In genomic region chr6:62283828-62284411, GRCh38 we compare ENCODE assay signal across 8 cellular contexts. TPM values are rescaled to one million over a fixed set of nuclear protein-coding genes. Genes with fewer than 3 reads are reported as not detected.
A peak's percentile ranks its signal among the peaks of the same experiment; 100 is the strongest.
DNase-seq lines count a peak whose midpoint lies in the region; ATAC-seq and TF ChIP-seq lines count a peak whose summit lies in the region.

No MANE protein-coding gene starts in this region.

- no peak for ATAC-seq in GM18870 (IDR thresholded peaks at IDR 0.05; ENCODE audit: unreplicated experiment)
- no peak for ATAC-seq in HG02763 (IDR thresholded peaks at IDR 0.05; ENCODE audit: unreplicated experiment)

- H3K27me3 Mint-ChIP-seq in endothelial cell (ENCODE audit: unreplicated experiment): no peaks in the 10 kb centered on the region

- peak; percentile 78 for TF ChIP-seq CTCF in endothelial cell (IDR thresholded peaks at IDR 0.05; ENCODE audit: unreplicated experiment)

- H3K9me3 Mint-ChIP-seq in endothelial cell (ENCODE audit: unreplicated experiment): no peaks in the 10 kb centered on the region

- DNase-seq in NCI-H2196 (lab: John Stamatoyannopoulos, UW; ENCODE audit: unreplicated experiment): peak; percentile 19
- no peak for DNase-seq in NCI-H2196 treated with DMSO at 0.1 percent for 48 hours (lab: John Stamatoyannopoulos, UW; ENCODE audit: unreplicated experiment)
- DNase-seq in NCI-H748 treated with DMSO at 0.1 percent for 48 hours (lab: John Stamatoyannopoulos, UW): peak; percentile 86
- peak; percentile 36 for DNase-seq in endothelial cell (ENCODE audit: low spot score)
- DNase-seq in pons (ENCODE audit: low spot score): peak; percentile 84
- no peak for DNase-seq in NCI-H2029 treated with DMSO at 0.1 percent for 48 hours (lab: John Stamatoyannopoulos, UW)

- H3K4me1 Mint-ChIP-seq in endothelial cell (ENCODE audit: unreplicated experiment): no peaks in the 10 kb centered on the region

- H3K36me3 Mint-ChIP-seq in endothelial cell (ENCODE audit: low read depth, unreplicated experiment): no peaks in the 10 kb centered on the region

- no peak overlapping the region for H3K27ac Mint-ChIP-seq in endothelial cell (ENCODE audit: unreplicated experiment)

- H3K4me3 Mint-ChIP-seq in endothelial cell (ENCODE audit: unreplicated experiment): no peak overlapping the region

RNA-seq across cellular contexts. Expression of gene KHDRBS2, which starts 2.1 kb away (rescaled TPM):
- total RNA-seq in endothelial cell (ENCODE audit: unreplicated experiment): not detected

Comparison
In these comparisons a context has a peak if more than half of its experiments do, and no peak if none do; other contexts are left out.
1. DNase-seq: peak in NCI-H2196 (single experiment), NCI-H748 treated with DMSO at 0.1 percent for 48 hours (single experiment), endothelial cell (single experiment) and pons (single experiment); none in NCI-H2196 treated with DMSO at 0.1 percent for 48 hours (single experiment) and NCI-H2029 treated with DMSO at 0.1 percent for 48 hours (single experiment).